In the genomic region with DNA sequence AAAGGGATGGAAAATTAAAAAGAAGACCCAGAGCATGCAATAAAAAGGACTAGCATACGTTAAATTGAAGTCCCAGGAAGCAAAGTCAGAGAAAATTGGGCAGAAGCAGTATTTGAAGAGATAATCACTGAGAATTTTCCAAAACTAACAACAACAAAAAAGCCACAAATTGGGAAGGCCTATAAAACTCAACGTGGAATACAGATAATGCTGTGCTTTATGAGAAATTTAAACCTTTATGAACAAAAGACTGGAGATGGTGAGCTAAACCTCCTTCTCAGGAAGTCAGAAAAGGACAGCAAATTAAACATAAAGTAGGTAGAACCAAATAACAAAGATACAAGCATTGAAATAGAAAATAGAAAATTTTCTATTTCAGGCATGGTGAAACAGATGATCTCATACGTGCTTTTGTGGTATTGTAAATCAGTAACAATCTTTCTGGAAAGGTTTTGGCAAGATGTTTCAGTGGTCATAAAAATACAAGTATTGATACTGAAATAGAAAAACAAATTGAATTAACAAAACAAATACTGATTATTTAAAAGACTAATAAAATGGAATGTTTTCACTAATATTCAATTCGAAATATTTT, we compare ENCODE assay signal across 1 cellular context.
TF ChIP-seq lines count a peak whose summit lies in the region.

No MANE protein-coding gene starts in this region.

TF ChIP-seq in GM23338, 12 proteins besides CTCF, POLR2A, EP300 and RAD21:
- TF ChIP-seq, protein P1, sequence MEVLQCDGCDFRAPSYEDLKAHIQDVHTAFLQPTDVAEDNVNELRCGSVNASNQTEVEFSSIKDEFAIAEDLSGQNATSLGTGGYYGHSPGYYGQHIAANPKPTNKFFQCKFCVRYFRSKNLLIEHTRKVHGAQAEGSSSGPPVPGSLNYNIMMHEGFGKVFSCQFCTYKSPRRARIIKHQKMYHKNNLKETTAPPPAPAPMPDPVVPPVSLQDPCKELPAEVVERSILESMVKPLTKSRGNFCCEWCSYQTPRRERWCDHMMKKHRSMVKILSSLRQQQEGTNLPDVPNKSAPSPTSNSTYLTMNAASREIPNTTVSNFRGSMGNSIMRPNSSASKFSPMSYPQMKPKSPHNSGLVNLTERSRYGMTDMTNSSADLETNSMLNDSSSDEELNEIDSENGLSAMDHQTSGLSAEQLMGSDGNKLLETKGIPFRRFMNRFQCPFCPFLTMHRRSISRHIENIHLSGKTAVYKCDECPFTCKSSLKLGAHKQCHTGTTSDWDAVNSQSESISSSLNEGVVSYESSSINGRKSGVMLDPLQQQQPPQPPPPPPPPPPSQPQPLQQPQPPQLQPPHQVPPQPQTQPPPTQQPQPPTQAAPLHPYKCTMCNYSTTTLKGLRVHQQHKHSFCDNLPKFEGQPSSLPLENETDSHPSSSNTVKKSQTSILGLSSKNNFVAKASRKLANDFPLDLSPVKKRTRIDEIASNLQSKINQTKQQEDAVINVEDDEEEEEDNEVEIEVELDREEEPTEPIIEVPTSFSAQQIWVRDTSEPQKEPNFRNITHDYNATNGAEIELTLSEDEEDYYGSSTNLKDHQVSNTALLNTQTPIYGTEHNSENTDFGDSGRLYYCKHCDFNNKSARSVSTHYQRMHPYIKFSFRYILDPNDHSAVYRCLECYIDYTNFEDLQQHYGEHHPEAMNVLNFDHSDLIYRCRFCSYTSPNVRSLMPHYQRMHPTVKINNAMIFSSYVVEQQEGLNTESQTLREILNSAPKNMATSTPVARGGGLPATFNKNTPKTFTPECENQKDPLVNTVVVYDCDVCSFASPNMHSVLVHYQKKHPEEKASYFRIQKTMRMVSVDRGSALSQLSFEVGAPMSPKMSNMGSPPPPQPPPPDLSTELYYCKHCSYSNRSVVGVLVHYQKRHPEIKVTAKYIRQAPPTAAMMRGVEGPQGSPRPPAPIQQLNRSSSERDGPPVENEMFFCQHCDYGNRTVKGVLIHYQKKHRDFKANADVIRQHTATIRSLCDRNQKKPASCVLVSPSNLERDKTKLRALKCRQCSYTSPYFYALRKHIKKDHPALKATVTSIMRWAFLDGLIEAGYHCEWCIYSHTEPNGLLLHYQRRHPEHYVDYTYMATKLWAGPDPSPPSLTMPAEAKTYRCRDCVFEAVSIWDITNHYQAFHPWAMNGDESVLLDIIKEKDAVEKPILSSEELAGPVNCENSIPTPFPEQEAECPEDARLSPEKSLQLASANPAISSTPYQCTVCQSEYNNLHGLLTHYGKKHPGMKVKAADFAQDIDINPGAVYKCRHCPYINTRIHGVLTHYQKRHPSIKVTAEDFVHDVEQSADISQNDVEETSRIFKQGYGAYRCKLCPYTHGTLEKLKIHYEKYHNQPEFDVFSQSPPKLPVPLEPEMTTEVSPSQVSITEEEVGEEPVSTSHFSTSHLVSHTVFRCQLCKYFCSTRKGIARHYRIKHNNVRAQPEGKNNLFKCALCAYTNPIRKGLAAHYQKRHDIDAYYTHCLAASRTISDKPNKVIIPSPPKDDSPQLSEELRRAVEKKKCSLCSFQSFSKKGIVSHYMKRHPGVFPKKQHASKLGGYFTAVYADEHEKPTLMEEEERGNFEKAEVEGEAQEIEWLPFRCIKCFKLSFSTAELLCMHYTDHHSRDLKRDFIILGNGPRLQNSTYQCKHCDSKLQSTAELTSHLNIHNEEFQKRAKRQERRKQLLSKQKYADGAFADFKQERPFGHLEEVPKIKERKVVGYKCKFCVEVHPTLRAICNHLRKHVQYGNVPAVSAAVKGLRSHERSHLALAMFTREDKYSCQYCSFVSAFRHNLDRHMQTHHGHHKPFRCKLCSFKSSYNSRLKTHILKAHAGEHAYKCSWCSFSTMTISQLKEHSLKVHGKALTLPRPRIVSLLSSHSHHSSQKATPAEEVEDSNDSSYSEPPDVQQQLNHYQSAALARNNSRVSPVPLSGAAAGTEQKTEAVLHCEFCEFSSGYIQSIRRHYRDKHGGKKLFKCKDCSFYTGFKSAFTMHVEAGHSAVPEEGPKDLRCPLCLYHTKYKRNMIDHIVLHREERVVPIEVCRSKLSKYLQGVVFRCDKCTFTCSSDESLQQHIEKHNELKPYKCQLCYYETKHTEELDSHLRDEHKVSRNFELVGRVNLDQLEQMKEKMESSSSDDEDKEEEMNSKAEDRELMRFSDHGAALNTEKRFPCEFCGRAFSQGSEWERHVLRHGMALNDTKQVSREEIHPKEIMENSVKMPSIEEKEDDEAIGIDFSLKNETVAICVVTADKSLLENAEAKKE (CRISPR knock-in tag; IDR thresholded peaks at IDR 0.05) = no peak
- TF ChIP-seq JUNB (IDR thresholded peaks at IDR 0.05; ENCODE audit: unreplicated experiment) = no peak
- TF ChIP-seq NANOG (IDR thresholded peaks at IDR 0.05; ENCODE audit: borderline replicate concordance) = no peak
- TF ChIP-seq EZH2phosphoT487 (IDR thresholded peaks at IDR 0.05; ENCODE audit: unreplicated experiment) = no peak
- TF ChIP-seq ZNF114 (CRISPR knock-in tag; IDR thresholded peaks at IDR 0.05) = no peak
- TF ChIP-seq CREB1 (CRISPR knock-in tag; IDR thresholded peaks at IDR 0.05; ENCODE audit: low read depth) = no peak
